Comparison of ENCODE assay signal across 28 cellular contexts in genomic region chr15:100635406-100636071, GRCh38. TPM values are rescaled to one million over a fixed set of nuclear protein-coding genes. Genes with fewer than 3 reads are reported as not detected.
DNase-seq lines count a peak whose midpoint lies in the region; ATAC-seq, FAIRE-seq and TF ChIP-seq lines count a peak whose summit lies in the region.
"Had no signal": no experiment of that assay in that cellular context is flagged by ENCODE, and none has a peak within 500 bp of the region (broad histone marks: within the 10 kb centered on the region; RNA-seq: fewer than 3 reads in every experiment).

No MANE protein-coding gene starts in this region.

- H3K4me3 Mint-ChIP-seq in effector memory CD8-positive, alpha-beta T cell: peak overlapping the region in 1 of 2 donors; percentile 30
- H3K4me3 Mint-ChIP-seq: activated B cell treated with CpG ODN at 0.5 μM for 24 hours; activated CD4-positive, alpha-beta memory T cell treated with anti-CD3 and anti-CD28 coated beads for 36 hours; activated naive CD4-positive, alpha-beta T cell treated with anti-CD3 and anti-CD28 coated beads for 36 hours; activated T-cell treated with anti-CD3 and anti-CD28 coated beads, Interleukin-2, amount 50 U/mL, for 24 hours; IgD-negative memory B cell; natural killer cell; stimulated activated naive CD8-positive, alpha-beta T cell treated with anti-CD3 and anti-CD28 coated beads, Interleukin-15, amount 100 ng/mL, for 72 hours; T-helper 2 cell treated with Interferon-gamma antibody and Interleukin-4, amounts not matched to agents 5 μg/mL and 100 μg/mL, for 36 hours had no signal

- TF ChIP-seq RAD21 in HepG2 (CRISPR knock-in tag; IDR thresholded peaks at IDR 0.05): no peak

- in situ Hi-C loops in HepG2 (cut with HindIII; ENCODE audit: extremely low pct_ligation_motif_present, low pct_unique_long_range_greater_than_20kb): no loop called here

- no peaks in the 10 kb centered on the region for H3K27me3 Mint-ChIP-seq in effector memory CD8-positive, alpha-beta T cell
- H3K27me3 Mint-ChIP-seq: activated B cell treated with CpG ODN at 0.5 μM for 24 hours; activated CD4-positive, alpha-beta memory T cell treated with anti-CD3 and anti-CD28 coated beads for 36 hours; activated T-cell treated with anti-CD3 and anti-CD28 coated beads, Interleukin-2, amount 50 U/mL, for 24 hours; IgD-negative memory B cell; stimulated activated naive CD8-positive, alpha-beta T cell treated with anti-CD3 and anti-CD28 coated beads, Interleukin-15, amount 100 ng/mL, for 72 hours had no signal

- H3K27me3 ChIP-seq in right lobe of liver: no peaks in the 10 kb centered on the region
- no peaks in the 10 kb centered on the region for H3K27me3 ChIP-seq in HepG2 (ENCODE audit: control insufficient read depth in 1 of 2, insufficient read depth in 2 of 2, low read length in 2 of 2)
- H3K27me3 ChIP-seq: ascending aorta, heart right ventricle, pancreas, Peyer's patch, upper lobe of left lung had no signal

- H3K4me3 ChIP-seq in right lobe of liver: no peak overlapping the region
- no peak overlapping the region for H3K4me3 ChIP-seq in HepG2 (replicated peaks in 1 of 3; ENCODE audit: insufficient read depth in 1 of 3, low read depth in 2 of 3, low read length in 3 of 3)
- H3K4me3 ChIP-seq: ascending aorta, heart right ventricle, pancreas, Peyer's patch, SK-N-MC, upper lobe of left lung had no signal

- peaks cover 40 to 44% of the 10 kb centered on the region in 2 donors for H3K4me1 Mint-ChIP-seq in effector memory CD8-positive, alpha-beta T cell (ENCODE audit: low read depth in 2 of 2)

- no peaks in the 10 kb centered on the region for H3K9me3 Mint-ChIP-seq in effector memory CD8-positive, alpha-beta T cell
- H3K9me3 Mint-ChIP-seq: activated B cell treated with CpG ODN at 0.5 μM for 24 hours; activated CD4-positive, alpha-beta memory T cell treated with anti-CD3 and anti-CD28 coated beads for 36 hours; activated naive CD4-positive, alpha-beta T cell treated with anti-CD3 and anti-CD28 coated beads for 36 hours; activated T-cell treated with anti-CD3 and anti-CD28 coated beads, Interleukin-2, amount 50 U/mL, for 24 hours; IgD-negative memory B cell; natural killer cell; stimulated activated naive CD8-positive, alpha-beta T cell treated with anti-CD3 and anti-CD28 coated beads, Interleukin-15, amount 100 ng/mL, for 72 hours; T-helper 2 cell treated with Interferon-gamma antibody and Interleukin-4, amounts not matched to agents 5 μg/mL and 100 μg/mL, for 36 hours had no signal

- no peak overlapping the region for H2AFZ ChIP-seq in HepG2 (ENCODE audit: low read length)

- DNase-seq in right lobe of liver (no peak), HepG2 (ENCODE audit: low spot score) (no peak), islet precursor cell (peak; percentile 68)
- DNase-seq in effector memory CD8-positive, alpha-beta T cell: no peak
- DNase-seq: activated B cell treated with CpG ODN at 0.5 μM for 24 hours; activated CD4-positive, alpha-beta memory T cell treated with anti-CD3 and anti-CD28 coated beads for 36 hours; activated naive CD4-positive, alpha-beta T cell treated with anti-CD3 and anti-CD28 coated beads for 36 hours; activated T-cell treated with anti-CD3 and anti-CD28 coated beads, Interleukin-2, amount 50 U/mL, for 24 hours; C1 segment of cervical spinal cord; DMS153; heart right ventricle; natural killer cell; NCI-H1694; NCI-H82; pancreas; Peyer's patch; stimulated activated CD4-positive, alpha-beta T cell treated with anti-CD3 and anti-CD28 coated beads, Interleukin-2, amount 100 ng/mL, for 24 hours; stimulated activated naive CD8-positive, alpha-beta T cell treated with anti-CD3 and anti-CD28 coated beads, Interleukin-15, amount 100 ng/mL, for 72 hours; upper lobe of left lung had no signal

- no peak for FAIRE-seq in HepG2 (lab: Jason Lieb, UNC)
- FAIRE-seq: A204.1, pancreas had no signal

- TF ChIP-seq POLR2A in right lobe of liver (IDR thresholded peaks at IDR 0.05) (no peak), HepG2 (IDR thresholded peaks at IDR 0.05; ENCODE audit: insufficient read depth in 1 of 2, low read depth in 2 of 2, low read length in 2 of 2) (no peak)

- WGBS in right lobe of liver (ENCODE audit: insufficient coverage, low coverage, low lambda C conversion rate, missing lambda C conversion rate): 90% methylated on average over 7 of the region's 11 CpGs
- 92% methylated on average over 11 of the region's 11 CpGs for WGBS in HepG2 (ENCODE audit: low lambda C conversion rate)

- no peak overlapping the region for H3K4me2 ChIP-seq in HepG2 (ENCODE audit: low read depth, low read length)

- peak overlapping the region; percentile 20 to 27 for H3K27ac Mint-ChIP-seq in effector memory CD8-positive, alpha-beta T cell
- H3K27ac Mint-ChIP-seq: activated B cell treated with CpG ODN at 0.5 μM for 24 hours; activated CD4-positive, alpha-beta memory T cell treated with anti-CD3 and anti-CD28 coated beads for 36 hours; activated naive CD4-positive, alpha-beta T cell treated with anti-CD3 and anti-CD28 coated beads for 36 hours; IgD-negative memory B cell; natural killer cell; stimulated activated naive CD8-positive, alpha-beta T cell treated with anti-CD3 and anti-CD28 coated beads, Interleukin-15, amount 100 ng/mL, for 72 hours; T-helper 2 cell treated with Interferon-gamma antibody and Interleukin-4, amounts not matched to agents 5 μg/mL and 100 μg/mL, for 36 hours had no signal

- peaks cover 13% of the 10 kb centered on the region for H3K36me3 Mint-ChIP-seq in effector memory CD8-positive, alpha-beta T cell (ENCODE audit: insufficient read depth)
- H3K36me3 Mint-ChIP-seq: IgD-negative memory B cell, natural killer cell had no signal

- peaks cover 5% of the 10 kb centered on the region; the same call in 1 of the 2 replicates for H4K20me1 ChIP-seq in HepG2 (ENCODE audit: insufficient read depth, low read length)

- no TSS peak for BruUV-seq in HepG2 (replicated peaks; lab: Mats Ljungman, UMichigan)

- H3K9me3 ChIP-seq in right lobe of liver (no peaks in the 10 kb centered on the region), HepG2 (ENCODE audit: low read length) (no peaks in the 10 kb centered on the region)
- H3K9me3 ChIP-seq: ascending aorta, heart right ventricle, pancreas, Peyer's patch, upper lobe of left lung had no signal

- POLR2A ChIA-PET in HepG2 (lab: Yijun Ruan, JAX): no interaction called here

- no peak for TF ChIP-seq CTCF in right lobe of liver (IDR thresholded peaks at IDR 0.05)
- no peak for TF ChIP-seq CTCF in HepG2 (CRISPR knock-in tag; IDR thresholded peaks at IDR 0.05)

- no peak overlapping the region for H3K27ac ChIP-seq in right lobe of liver
- H3K27ac ChIP-seq in HepG2 (ENCODE audit: extremely low read length, insufficient read depth, low read length): no peak overlapping the region
- H3K27ac ChIP-seq: ascending aorta, heart right ventricle, pancreas, Peyer's patch, SK-N-MC, upper lobe of left lung had no signal

- TF ChIP-seq EP300 in HepG2 (IDR thresholded peaks at IDR 0.05; ENCODE audit: low read depth in 2 of 2, low read length in 2 of 2): no peak
- TF ChIP-seq EP300 in HepG2 (CRISPR knock-in tag; IDR thresholded peaks at IDR 0.05; ENCODE audit: borderline replicate concordance): no peak

- peaks cover 63% of the 10 kb centered on the region for H3K79me2 ChIP-seq in HepG2 (ENCODE audit: insufficient read depth, low read length)

- no peak overlapping the region for H3K9ac ChIP-seq in HepG2 (ENCODE audit: insufficient read depth, low read depth, low read length)

- CTCF ChIA-PET in HepG2 (lab: Yijun Ruan, JAX; ENCODE audit: low intra/inter-chr PET ratio, low total read pairs): no interaction called here

- peaks cover 0 to 17% (median 3%) of the 10 kb centered on the region in 4 donors for H3K4me1 ChIP-seq in right lobe of liver
- H3K4me1 ChIP-seq in HepG2 (ENCODE audit: insufficient read depth, low read length): peaks cover 41% of the 10 kb centered on the region
- H3K4me1 ChIP-seq: ascending aorta, pancreas had no signal

- ATAC-seq in right lobe of liver (peak in 3 of 4 donors; percentile 14 to 81 (median 25)), HepG2 (no peak), GM19023 (IDR thresholded peaks at IDR 0.05; ENCODE audit: unreplicated experiment) (no peak), GM19035 (IDR thresholded peaks at IDR 0.05; ENCODE audit: unreplicated experiment) (no peak), GM18870 (IDR thresholded peaks at IDR 0.05; ENCODE audit: unreplicated experiment) (no peak), GM21529 (IDR thresholded peaks at IDR 0.05; ENCODE audit: unreplicated experiment) (no peak)
- ATAC-seq in effector memory CD8-positive, alpha-beta T cell (replicated peaks): no peak
- ATAC-seq: heart right ventricle; natural killer cell; stimulated activated naive CD8-positive, alpha-beta T cell treated with anti-CD3 and anti-CD28 coated beads, Interleukin-15, amount 100 ng/mL, for 72 hours had no signal

- intact Hi-C loops in right lobe of liver (cut with DNase I) (loop anchor here in 1 of 2 donors (10.0 kb wide), 1 partner anchor 239 kb away; the partner anchor contains the start of gene ALDH1A3), HepG2 (cut with micrococcal nuclease; ENCODE audit: unreplicated experiment) (no loop called here)

- H3K36me3 ChIP-seq in right lobe of liver (peaks cover 0 to 4% (median 0%) of the 10 kb centered on the region in 4 donors), HepG2 (replicated peaks in 1 of 2; ENCODE audit: control insufficient read depth in 1 of 2, insufficient read depth in 2 of 2, low read length in 2 of 2) (peaks cover 7 to 28% of the 10 kb centered on the region in 2 experiments; a peak in 4 of 5 replicates)
- H3K36me3 ChIP-seq: pancreas had no signal

RNA-seq across cellular contexts. Expression of gene ASB7, which starts 33.1 kb away (rescaled TPM):
- total RNA-seq in right lobe of liver: 1 to 10 TPM; 5.4 to 7.9 (median 7.2) TPM
- 12.1 and 15.2 TPM in 2 replicates for total RNA-seq in HepG2 (2016; rRNA removed; fragmentation: Illumina TruSeq; extraction: Trizol)
- 3.5 and 3.6 TPM in 2 replicates for total RNA-seq in HepG2 (2016; cell fraction: cytosol; rRNA removed; fragmentation: Illumina TruSeq; extraction: Trizol; ENCODE audit: low read depth)
- 12.5 and 13.8 TPM in 2 replicates for total RNA-seq in HepG2 (2016; cell fraction: insoluble cytoplasmic fraction; rRNA removed; fragmentation: Illumina TruSeq; extraction: Trizol)
- 7.2 and 7.8 TPM in 2 replicates for total RNA-seq in HepG2 (2016; cell fraction: membrane; rRNA removed; fragmentation: Illumina TruSeq; extraction: Trizol)
- 13.1 and 13.4 TPM in 2 replicates for total RNA-seq in HepG2 (2016; cell fraction: nucleus; rRNA removed; fragmentation: Illumina TruSeq; extraction: Trizol)
- 7.7 and 8.3 TPM in 2 replicates for polyA plus RNA-seq in HepG2 (2011; rRNA removed)
- polyA plus RNA-seq in HepG2 (2011; cell fraction: cytosol; rRNA removed): 6.0 and 6.7 TPM in 2 replicates
- 6.9 and 7.6 TPM in 2 replicates for polyA plus RNA-seq in HepG2 (2011; cell fraction: nucleus; rRNA removed)
- 5.3 and 5.7 TPM in 2 replicates for polyA plus RNA-seq in HepG2 (2012)
- polyA plus RNA-seq in HepG2 (2016; cell fraction: cytosol; fragmentation: Illumina TruSeq; extraction: Trizol; ENCODE audit: low read depth): 0.51 and 0.92 TPM in 2 replicates
- 10.5 and 11.4 TPM in 2 replicates for polyA plus RNA-seq in HepG2 (2016; cell fraction: insoluble cytoplasmic fraction; fragmentation: Illumina TruSeq; extraction: Trizol; ENCODE audit: low read depth)
- polyA plus RNA-seq in HepG2 (2016; cell fraction: membrane; fragmentation: Illumina TruSeq; extraction: Trizol; ENCODE audit: low read depth): 2.8 and 3.0 TPM in 2 replicates
- 12.7 and 13.0 TPM in 2 replicates for polyA plus RNA-seq in HepG2 (2016; cell fraction: nucleus; fragmentation: Illumina TruSeq; extraction: Trizol; ENCODE audit: insufficient read depth, low read depth)
- polyA minus RNA-seq in HepG2 (2011; rRNA and poly(A)+ RNA removed; ENCODE audit: low replicate concordance): 14.1 and 28.8 TPM in 2 replicates
- polyA minus RNA-seq in HepG2 (2011; cell fraction: cytosol; rRNA and poly(A)+ RNA removed): 8.4 and 10.1 TPM in 2 replicates
- polyA minus RNA-seq in HepG2 (2011; cell fraction: nucleus; rRNA and poly(A)+ RNA removed): 25.6 and 30.2 TPM in 2 replicates

RNA-seq across cellular contexts. Expression of gene LINS1, which starts 33.6 kb away (rescaled TPM):
- total RNA-seq in right lobe of liver (1 to 10 TPM; 4.5 to 8.6 (median 5.1) TPM), HepG2 (2016; rRNA removed; fragmentation: Illumina TruSeq; extraction: Trizol) (9.6 and 10.4 TPM in 2 replicates)
- 3.5 and 5.2 TPM in 2 replicates for total RNA-seq in HepG2 (2016; cell fraction: cytosol; rRNA removed; fragmentation: Illumina TruSeq; extraction: Trizol; ENCODE audit: low read depth)
- total RNA-seq in HepG2 (2016; cell fraction: insoluble cytoplasmic fraction; rRNA removed; fragmentation: Illumina TruSeq; extraction: Trizol): 9.2 and 9.9 TPM in 2 replicates
- total RNA-seq in HepG2 (2016; cell fraction: membrane; rRNA removed; fragmentation: Illumina TruSeq; extraction: Trizol): 3.2 and 5.2 TPM in 2 replicates
- 24.6 and 32.3 TPM in 2 replicates for total RNA-seq in HepG2 (2016; cell fraction: nucleus; rRNA removed; fragmentation: Illumina TruSeq; extraction: Trizol)
- 9.8 and 10.0 TPM in 2 replicates for polyA plus RNA-seq in HepG2 (2011; rRNA removed)
- polyA plus RNA-seq in HepG2 (2011; cell fraction: cytosol; rRNA removed): 1.6 and 3.0 TPM in 2 replicates
- 13.4 and 14.4 TPM in 2 replicates for polyA plus RNA-seq in HepG2 (2011; cell fraction: nucleus; rRNA removed)
- polyA plus RNA-seq in HepG2 (2012): 3.9 and 4.8 TPM in 2 replicates
- 0.54 and 1.7 TPM in 2 replicates for polyA plus RNA-seq in HepG2 (2016; cell fraction: cytosol; fragmentation: Illumina TruSeq; extraction: Trizol; ENCODE audit: low read depth)
- 6.5 and 7.2 TPM in 2 replicates for polyA plus RNA-seq in HepG2 (2016; cell fraction: insoluble cytoplasmic fraction; fragmentation: Illumina TruSeq; extraction: Trizol; ENCODE audit: low read depth)
- polyA plus RNA-seq in HepG2 (2016; cell fraction: membrane; fragmentation: Illumina TruSeq; extraction: Trizol; ENCODE audit: low read depth): 2.4 and 3.1 TPM in 2 replicates
- polyA plus RNA-seq in HepG2 (2016; cell fraction: nucleus; fragmentation: Illumina TruSeq; extraction: Trizol; ENCODE audit: insufficient read depth, low read depth): 38.7 and 40.0 TPM in 2 replicates
- 13.1 and 33.6 TPM in 2 replicates for polyA minus RNA-seq in HepG2 (2011; rRNA and poly(A)+ RNA removed; ENCODE audit: low replicate concordance)
- polyA minus RNA-seq in HepG2 (2011; cell fraction: cytosol; rRNA and poly(A)+ RNA removed): 1.3 and 3.7 TPM in 2 replicates
- polyA minus RNA-seq in HepG2 (2011; cell fraction: nucleus; rRNA and poly(A)+ RNA removed): 30.8 and 36.2 TPM in 2 replicates

Comparison
In these comparisons a context has a peak if more than half of its experiments do, and no peak if none do; other contexts are left out.
1. ATAC-seq: peak in right lobe of liver (3 of 4); none in HepG2 (single experiment), effector memory CD8-positive, alpha-beta T cell (single experiment), GM19023 (single experiment), GM19035 (single experiment), GM18870 (single experiment) and GM21529 (single experiment).